ENCODE assay signal across 9 cellular contexts in genomic region chr16:56657555-56658430, GRCh38. TPM values are rescaled to one million over a fixed set of nuclear protein-coding genes. Genes with fewer than 3 reads are reported as not detected.
DNase-seq lines count a peak whose midpoint lies in the region; ATAC-seq and TF ChIP-seq lines count a peak whose summit lies in the region.
"Had no signal": no experiment of that assay in that cellular context is flagged by ENCODE, and none has a peak within 500 bp of the region (broad histone marks: within the 10 kb centered on the region; RNA-seq: fewer than 3 reads in every experiment).

Gene MT1F, plus strand, starts transcription at chr16:56657959. Its CDS starts 100 bp downstream, at chr16:56658059.

- peak; percentile 64 for TF ChIP-seq POLR2A in right lobe of liver (IDR thresholded peaks at IDR 0.05)

- 1% methylated on average over 20 of the region's 48 CpGs for WGBS in right lobe of liver (ENCODE audit: insufficient coverage, low coverage, low lambda C conversion rate, missing lambda C conversion rate)

- peak within 1 kb of the TSS; percentile 74 for H3K4me3 ChIP-seq in coronary artery
- H3K4me3 ChIP-seq in right lobe of liver, result peak within 1 kb of the TSS; percentile 58 to 78 (median 61)

- H3K27ac ChIP-seq in coronary artery, result peak within 1 kb of the TSS; percentile 56 to 57
- peak within 1 kb of the TSS; percentile 63 to 91 (median 67) for H3K27ac ChIP-seq in right lobe of liver

- TF ChIP-seq CTCF in coronary artery (IDR thresholded peaks at IDR 0.05), result no peak
- TF ChIP-seq CTCF in right lobe of liver (IDR thresholded peaks at IDR 0.05), result no peak

- H3K27me3 ChIP-seq in right lobe of liver, result no peaks in the 10 kb centered on the region

- DNase-seq in NCI-H2171 treated with DMSO at 0.1 percent for 48 hours (lab: John Stamatoyannopoulos, UW) (peak; percentile 67), coronary artery (ENCODE audit: low spot score) (peak; percentile 83), right lobe of liver (peak; percentile 92 to 99 (median 98)), NCI-H2196 treated with DMSO at 0.1 percent for 48 hours (lab: John Stamatoyannopoulos, UW; ENCODE audit: unreplicated experiment) (no peak)
- DNase-seq in activated CD4-positive, alpha-beta T cell treated with anti-CD3 and anti-CD28 coated beads, Interleukin-2, amount 50 U/mL, for 1 hour, result peak; percentile 60
- DNase-seq in stimulated activated CD4-positive, alpha-beta T cell treated with anti-CD3 and anti-CD28 coated beads, Interleukin-4, amount 100 ng/mL, for 24 hours, result peak; percentile 65

- intact Hi-C loops in right lobe of liver (cut with DNase I), result no loop called here

- H3K9me3 ChIP-seq in right lobe of liver, result no peaks in the 10 kb centered on the region

- ATAC-seq in GM18868 (IDR thresholded peaks at IDR 0.05; ENCODE audit: unreplicated experiment) (peak; percentile 57), right lobe of liver (peak; percentile 86 to 93 (median 90)), HG03521 (IDR thresholded peaks at IDR 0.05; ENCODE audit: unreplicated experiment) (no peak)

- H3K4me1 ChIP-seq in right lobe of liver, result peaks cover 0 to 8% (median 1%) of the 10 kb centered on the region in 4 donors

- peaks cover 0 to 13% (median 0%) of the 10 kb centered on the region in 4 donors for H3K36me3 ChIP-seq in right lobe of liver

RNA-seq across cellular contexts. Expression of gene MT1F, which starts in this region (rescaled TPM):
- total RNA-seq in right lobe of liver, result 100 to 1,000 TPM in 4 of 6 experiments, 10 to 100 TPM in 2; 10.1 to 934 (median 197) TPM
- total RNA-seq: myocyte had no signal
